1 cellular context compared by ENCODE assay signal in genomic region chr12:79448816-79449215, GRCh38.
TF ChIP-seq lines count a peak whose summit lies in the region.

No MANE protein-coding gene starts in this region.

TF ChIP-seq in GM23338, 12 proteins besides CTCF, POLR2A, EP300 and RAD21 (continued from another document):
- TF ChIP-seq, protein P1, sequence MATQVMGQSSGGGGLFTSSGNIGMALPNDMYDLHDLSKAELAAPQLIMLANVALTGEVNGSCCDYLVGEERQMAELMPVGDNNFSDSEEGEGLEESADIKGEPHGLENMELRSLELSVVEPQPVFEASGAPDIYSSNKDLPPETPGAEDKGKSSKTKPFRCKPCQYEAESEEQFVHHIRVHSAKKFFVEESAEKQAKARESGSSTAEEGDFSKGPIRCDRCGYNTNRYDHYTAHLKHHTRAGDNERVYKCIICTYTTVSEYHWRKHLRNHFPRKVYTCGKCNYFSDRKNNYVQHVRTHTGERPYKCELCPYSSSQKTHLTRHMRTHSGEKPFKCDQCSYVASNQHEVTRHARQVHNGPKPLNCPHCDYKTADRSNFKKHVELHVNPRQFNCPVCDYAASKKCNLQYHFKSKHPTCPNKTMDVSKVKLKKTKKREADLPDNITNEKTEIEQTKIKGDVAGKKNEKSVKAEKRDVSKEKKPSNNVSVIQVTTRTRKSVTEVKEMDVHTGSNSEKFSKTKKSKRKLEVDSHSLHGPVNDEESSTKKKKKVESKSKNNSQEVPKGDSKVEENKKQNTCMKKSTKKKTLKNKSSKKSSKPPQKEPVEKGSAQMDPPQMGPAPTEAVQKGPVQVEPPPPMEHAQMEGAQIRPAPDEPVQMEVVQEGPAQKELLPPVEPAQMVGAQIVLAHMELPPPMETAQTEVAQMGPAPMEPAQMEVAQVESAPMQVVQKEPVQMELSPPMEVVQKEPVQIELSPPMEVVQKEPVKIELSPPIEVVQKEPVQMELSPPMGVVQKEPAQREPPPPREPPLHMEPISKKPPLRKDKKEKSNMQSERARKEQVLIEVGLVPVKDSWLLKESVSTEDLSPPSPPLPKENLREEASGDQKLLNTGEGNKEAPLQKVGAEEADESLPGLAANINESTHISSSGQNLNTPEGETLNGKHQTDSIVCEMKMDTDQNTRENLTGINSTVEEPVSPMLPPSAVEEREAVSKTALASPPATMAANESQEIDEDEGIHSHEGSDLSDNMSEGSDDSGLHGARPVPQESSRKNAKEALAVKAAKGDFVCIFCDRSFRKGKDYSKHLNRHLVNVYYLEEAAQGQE (IDR thresholded peaks at IDR 0.05; ENCODE audit: unreplicated experiment), result no peak
- no peak for TF ChIP-seq ZNF114 (CRISPR knock-in tag; IDR thresholded peaks at IDR 0.05)
- no peak for TF ChIP-seq ETS1 (IDR thresholded peaks at IDR 0.05)
- TF ChIP-seq CREB1 (CRISPR knock-in tag; IDR thresholded peaks at IDR 0.05; ENCODE audit: low read depth), result no peak
- TF ChIP-seq EZH2 (IDR thresholded peaks at IDR 0.05; ENCODE audit: low read depth, unreplicated experiment), result no peak
